Comparison of ENCODE assay signal across 15 cellular contexts in the genomic region with DNA sequence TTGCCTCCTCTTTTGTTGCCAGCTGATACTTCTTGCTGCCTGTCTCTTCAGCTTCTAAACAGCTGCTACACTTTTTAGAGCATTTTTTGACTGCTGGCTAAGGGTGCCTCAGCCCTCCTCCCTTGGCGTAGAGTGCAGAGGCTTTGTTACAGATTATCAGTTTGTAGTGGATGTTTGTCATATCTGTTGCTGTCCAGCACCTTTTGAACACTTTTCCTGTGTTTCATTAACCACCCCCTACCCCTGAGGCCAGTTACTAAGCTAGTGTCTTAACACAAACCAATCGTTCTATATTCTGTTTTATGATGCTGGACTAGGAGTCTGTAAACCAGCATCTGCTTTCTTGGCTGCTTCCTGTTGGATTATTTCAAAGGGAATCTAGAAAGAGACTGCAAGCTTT.
DNase-seq lines count a peak whose midpoint lies in the region; ATAC-seq and TF ChIP-seq lines count a peak whose summit lies in the region.
"Had no signal": no experiment of that assay in that cellular context is flagged by ENCODE, and none has a peak within 500 bp of the region (broad histone marks: within the 10 kb centered on the region; RNA-seq: fewer than 3 reads in every experiment).

No MANE protein-coding gene starts in this region.

- H3K4me3 Mint-ChIP-seq in WTC11: no peak overlapping the region
- H3K4me3 Mint-ChIP-seq: CD4-positive, alpha-beta memory T cell had no signal

- H3K27ac Mint-ChIP-seq in WTC11: no peak overlapping the region
- H3K27ac Mint-ChIP-seq: IgD-negative memory B cell had no signal

- no peak for TF ChIP-seq CTCF in WTC11 (IDR thresholded peaks at IDR 0.05)

- no peaks in the 10 kb centered on the region for H3K36me3 Mint-ChIP-seq in WTC11
- H3K36me3 Mint-ChIP-seq: CD4-positive, alpha-beta memory T cell; IgD-negative memory B cell had no signal

- POLR2A ChIA-PET in WTC11 (lab: Charles Lee): no interaction called here

- H3K27me3 Mint-ChIP-seq in WTC11 (ENCODE audit: low read depth): peaks cover 4% of the 10 kb centered on the region
- H3K27me3 Mint-ChIP-seq: CD4-positive, alpha-beta memory T cell; IgD-negative memory B cell had no signal

- DNase-seq in LHCN-M2 (ENCODE audit: low read depth): peak; percentile 28
- peak; percentile 43 for DNase-seq in RPMI7951 (ENCODE audit: low read depth)
- peak; percentile 34 for DNase-seq in myocyte (ENCODE audit: low read depth)
- peak; percentile 32 for DNase-seq in superior temporal gyrus (ENCODE audit: extremely low spot score)
- no peak for DNase-seq in NCI-H128 (lab: John Stamatoyannopoulos, UW; ENCODE audit: unreplicated experiment)
- DNase-seq in WTC11 (ENCODE audit: low spot score): no peak
- DNase-seq: BE2C; CD4-positive, alpha-beta memory T cell; DMS153; DMS79 treated with DMSO at 0.1 percent for 48 hours; EL had no signal

- CTCF ChIA-PET in WTC11 (lab: Charles Lee): no interaction called here

- ATAC-seq in GM21717 (IDR thresholded peaks at IDR 0.05; ENCODE audit: unreplicated experiment) (no peak), GM21619 (IDR thresholded peaks at IDR 0.05; ENCODE audit: unreplicated experiment) (no peak), WTC11 (no peak)
- ATAC-seq: HCT116 had no signal

- H3K9me3 Mint-ChIP-seq in WTC11: no peaks in the 10 kb centered on the region

- peaks cover 7% of the 10 kb centered on the region; the same call in 1 of the 2 replicates for H3K4me1 Mint-ChIP-seq in WTC11
- H3K4me1 Mint-ChIP-seq: CD4-positive, alpha-beta memory T cell; IgD-negative memory B cell had no signal

TF ChIP-seq in WTC11, 78 proteins besides CTCF, POLR2A, EP300 and RAD21:
- TF ChIP-seq FOXK1 (CRISPR knock-in tag; IDR thresholded peaks at IDR 0.05): no peak
- no peak for TF ChIP-seq TEAD1 (CRISPR knock-in tag; IDR thresholded peaks at IDR 0.05)
- TF ChIP-seq TP53 (CRISPR knock-in tag; IDR thresholded peaks at IDR 0.05): no peak
- no peak for TF ChIP-seq ZNF416 (CRISPR knock-in tag; IDR thresholded peaks at IDR 0.05)
- no peak for TF ChIP-seq FOXJ3 (CRISPR knock-in tag; IDR thresholded peaks at IDR 0.05; ENCODE audit: borderline replicate concordance)
- TF ChIP-seq, protein P1, sequence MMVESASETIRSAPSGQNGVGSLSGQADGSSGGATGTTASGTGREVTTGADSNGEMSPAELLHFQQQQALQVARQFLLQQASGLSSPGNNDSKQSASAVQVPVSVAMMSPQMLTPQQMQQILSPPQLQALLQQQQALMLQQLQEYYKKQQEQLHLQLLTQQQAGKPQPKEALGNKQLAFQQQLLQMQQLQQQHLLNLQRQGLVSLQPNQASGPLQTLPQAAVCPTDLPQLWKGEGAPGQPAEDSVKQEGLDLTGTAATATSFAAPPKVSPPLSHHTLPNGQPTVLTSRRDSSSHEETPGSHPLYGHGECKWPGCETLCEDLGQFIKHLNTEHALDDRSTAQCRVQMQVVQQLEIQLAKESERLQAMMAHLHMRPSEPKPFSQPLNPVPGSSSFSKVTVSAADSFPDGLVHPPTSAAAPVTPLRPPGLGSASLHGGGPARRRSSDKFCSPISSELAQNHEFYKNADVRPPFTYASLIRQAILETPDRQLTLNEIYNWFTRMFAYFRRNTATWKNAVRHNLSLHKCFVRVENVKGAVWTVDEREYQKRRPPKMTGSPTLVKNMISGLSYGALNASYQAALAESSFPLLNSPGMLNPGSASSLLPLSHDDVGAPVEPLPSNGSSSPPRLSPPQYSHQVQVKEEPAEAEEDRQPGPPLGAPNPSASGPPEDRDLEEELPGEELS (CRISPR knock-in tag; IDR thresholded peaks at IDR 0.05): no peak

Comparison
In these comparisons a context has a peak if more than half of its experiments do, and no peak if none do; other contexts are left out.
1. DNase-seq: peak in LHCN-M2 (single experiment), RPMI7951 (single experiment), myocyte (single experiment) and superior temporal gyrus (single experiment); none in NCI-H128 (single experiment) and WTC11 (single experiment).